Comparison of ENCODE assay signal across 8 cellular contexts in genomic region chr1:94540440-94541174, GRCh38. TPM values are rescaled to one million over a fixed set of nuclear protein-coding genes. Genes with fewer than 3 reads are reported as not detected.
DNase-seq lines count a peak whose midpoint lies in the region; ATAC-seq and TF ChIP-seq lines count a peak whose summit lies in the region.

No MANE protein-coding gene starts in this region.

- no peak for ATAC-seq in left cardiac atrium
- no peak for ATAC-seq in GM21526 (IDR thresholded peaks at IDR 0.05; ENCODE audit: low FRiP score, unreplicated experiment)
- ATAC-seq in HG03342 (IDR thresholded peaks at IDR 0.05; ENCODE audit: unreplicated experiment): no peak

- H3K27me3 ChIP-seq in cardiac muscle cell (peaks cover 31% of the 10 kb centered on the region), mononuclear cell (ENCODE audit: insufficient read depth, low read length) (peaks cover 24% of the 10 kb centered on the region), vagina (no peaks in the 10 kb centered on the region)

- no peak for TF ChIP-seq POLR2A in vagina (IDR thresholded peaks at IDR 0.05)

- no peaks in the 10 kb centered on the region for H3K36me3 ChIP-seq in cardiac muscle cell
- peaks cover 0 to 12% of the 10 kb centered on the region in 2 donors for H3K36me3 ChIP-seq in vagina

- DNase-seq in cardiac muscle cell (ENCODE audit: low read depth in 1 of 2, low spot score in 1 of 2) (no peak), left cardiac atrium (no peak), chondrocyte (ENCODE audit: low spot score) (no peak), vagina (ENCODE audit: extremely low spot score in 2 of 2) (peak in 1 of 2 donors; percentile 87), NOMO-1 treated with DMSO at 0.1 percent for 48 hours (lab: John Stamatoyannopoulos, UW; ENCODE audit: unreplicated experiment) (no peak)

- H3K4me1 Mint-ChIP-seq in chondrocyte (ENCODE audit: low read depth): peaks cover 64% of the 10 kb centered on the region

- H3K9me3 ChIP-seq in cardiac muscle cell (ENCODE audit: low read depth): no peaks in the 10 kb centered on the region
- no peaks in the 10 kb centered on the region for H3K9me3 ChIP-seq in mononuclear cell (ENCODE audit: low read depth, low read length)
- H3K9me3 ChIP-seq in vagina: no peaks in the 10 kb centered on the region

- peak overlapping the region; percentile 2 for H3K27ac Mint-ChIP-seq in chondrocyte (ENCODE audit: unreplicated experiment)

- H3K4me3 ChIP-seq in cardiac muscle cell: peak overlapping the region; percentile 69
- peak overlapping the region; percentile 40 for H3K4me3 ChIP-seq in mononuclear cell (ENCODE audit: low read length)
- peak overlapping the region; percentile 70 to 76 for H3K4me3 ChIP-seq in vagina

- peak overlapping the region; percentile 83 for H3K4me3 Mint-ChIP-seq in chondrocyte (ENCODE audit: unreplicated experiment)

- H3K4me1 ChIP-seq in cardiac muscle cell (ENCODE audit: low read depth): peaks cover 3% of the 10 kb centered on the region
- peaks cover 24% of the 10 kb centered on the region for H3K4me1 ChIP-seq in mononuclear cell (ENCODE audit: insufficient read depth, low read length)
- H3K4me1 ChIP-seq in vagina: peaks cover 37% of the 10 kb centered on the region

- intact Hi-C loops in left cardiac atrium (cut with DNase I): no loop called here
- intact Hi-C loops in vagina (cut with DNase I): loop anchor here (5.0 to 10.0 kb wide), 3 partner anchors 154 to 382 kb away; no protein-coding TSS in a partner anchor

- TF ChIP-seq CTCF in cardiac muscle cell (IDR thresholded peaks at IDR 0.05; ENCODE audit: low read depth, low read length) (no peak), chondrocyte (IDR thresholded peaks at IDR 0.05) (no peak), vagina (IDR thresholded peaks at IDR 0.05) (no peak)

- H3K27me3 Mint-ChIP-seq in chondrocyte (ENCODE audit: low read depth): no peaks in the 10 kb centered on the region

- no peaks in the 10 kb centered on the region for H3K36me3 Mint-ChIP-seq in chondrocyte (ENCODE audit: low read depth)

- no peaks in the 10 kb centered on the region for H3K9me3 Mint-ChIP-seq in chondrocyte (ENCODE audit: low read depth)

- H3K27ac ChIP-seq in cardiac muscle cell (no peak overlapping the region), vagina (peak overlapping the region; percentile 88)

RNA-seq across cellular contexts. Expression of gene F3, which starts 1.0 kb away (rescaled TPM):
- 1.6 and 3.1 TPM in 2 replicates for total RNA-seq in cardiac muscle cell
- polyA plus RNA-seq in cardiac muscle cell: 0.81 and 1.6 TPM in 2 replicates
- 10 to 100 TPM; 23.6 to 47.9 TPM for total RNA-seq in left cardiac atrium
- 4.5 to 6.5 TPM (median 6.3 TPM) in 3 replicates for total RNA-seq in chondrocyte
- 18.6 TPM for total RNA-seq in mononuclear cell
- total RNA-seq in vagina: 63.6 TPM
